8 cellular contexts compared by ENCODE assay signal in genomic region chr1:45326627-45327591, GRCh38. TPM values are rescaled to one million over a fixed set of nuclear protein-coding genes. Genes with fewer than 3 reads are reported as not detected.
A peak's percentile ranks its signal among the peaks of the same experiment; 100 is the strongest.
DNase-seq lines count a peak whose midpoint lies in the region; ATAC-seq and TF ChIP-seq lines count a peak whose summit lies in the region.

HPDL (plus strand) TSS chr1:45326895; CDS start chr1:45327149, 254 bp downstream.

- peak within 1 kb of the TSS; percentile 41 for H3K27ac Mint-ChIP-seq in activated naive CD4-positive, alpha-beta T cell treated with anti-CD3 and anti-CD28 coated beads, Interleukin-2, amount 50 U/mL, for 24 hours
- peak within 1 kb of the TSS; percentile 61 for H3K27ac Mint-ChIP-seq in type B pancreatic cell

- H3K4me3 ChIP-seq in heart left ventricle (peak within 1 kb of the TSS; percentile 28 to 64 (median 54)), parathyroid adenoma (ENCODE audit: low read depth, low read length) (peak within 1 kb of the TSS; percentile 54)

- no peaks in the 10 kb centered on the region for H3K79me2 ChIP-seq in parathyroid adenoma

- DNase-seq in DMS53 (lab: John Stamatoyannopoulos, UW) (peak; percentile 80), RPMI8226 (peak; percentile 88), heart left ventricle (peak; percentile 57 to 74 (median 66)), type B pancreatic cell (ENCODE audit: extremely low spot score, unreplicated experiment) (peak; percentile 77)

- 1 to 8% (median 5%) methylated on average over 36 to 93 of the region's 93 CpGs for WGBS in heart left ventricle, 4 donors

- H2AFZ ChIP-seq in parathyroid adenoma = peak within 1 kb of the TSS; percentile 83

- ATAC-seq in HG02885 (IDR thresholded peaks at IDR 0.05; ENCODE audit: poor library complexity, unreplicated experiment) (peak; percentile 63), heart left ventricle (peak; percentile 74 to 91 (median 86)), GM21737 (IDR thresholded peaks at IDR 0.05; ENCODE audit: unreplicated experiment) (no peak)

- peaks cover 0 to 6% (median 0%) of the 10 kb centered on the region in 9 donors for H3K27me3 ChIP-seq in heart left ventricle
- H3K27me3 ChIP-seq in parathyroid adenoma (ENCODE audit: control insufficient read depth, insufficient read depth, low read length) = no peaks in the 10 kb centered on the region

- H3K9me3 ChIP-seq in heart left ventricle = no peaks in the 10 kb centered on the region
- no peaks in the 10 kb centered on the region for H3K9me3 ChIP-seq in parathyroid adenoma (ENCODE audit: control insufficient read depth, low read length)

- H3K4me3 Mint-ChIP-seq in activated naive CD4-positive, alpha-beta T cell treated with anti-CD3 and anti-CD28 coated beads, Interleukin-2, amount 50 U/mL, for 24 hours = peak within 1 kb of the TSS; percentile 81
- peak within 1 kb of the TSS; percentile 85 for H3K4me3 Mint-ChIP-seq in type B pancreatic cell

- H3K4me1 ChIP-seq in heart left ventricle (peaks cover 0 to 18% (median 9%) of the 10 kb centered on the region in 12 donors), parathyroid adenoma (no peaks in the 10 kb centered on the region)

- TF ChIP-seq POLR2A in heart left ventricle (IDR thresholded peaks at IDR 0.05) = no peak

- TF ChIP-seq CTCF in heart left ventricle (IDR thresholded peaks at IDR 0.05) = no peak
- TF ChIP-seq CTCF in parathyroid adenoma (IDR thresholded peaks at IDR 0.05) = no peak
- TF ChIP-seq CTCF in type B pancreatic cell (conservative IDR thresholded peaks at IDR 0.05) = no peak

- no peaks in the 10 kb centered on the region for H3K27me3 Mint-ChIP-seq in activated naive CD4-positive, alpha-beta T cell treated with anti-CD3 and anti-CD28 coated beads, Interleukin-2, amount 50 U/mL, for 24 hours
- H3K27me3 Mint-ChIP-seq in type B pancreatic cell = no peaks in the 10 kb centered on the region

- H3K4me1 Mint-ChIP-seq in activated naive CD4-positive, alpha-beta T cell treated with anti-CD3 and anti-CD28 coated beads, Interleukin-2, amount 50 U/mL, for 24 hours = peaks cover 13% of the 10 kb centered on the region
- H3K4me1 Mint-ChIP-seq in type B pancreatic cell (ENCODE audit: unreplicated experiment) = peaks cover 26% of the 10 kb centered on the region

- intact Hi-C loops in heart left ventricle (cut with DNase I) = no loop called here

- H3K36me3 ChIP-seq in heart left ventricle = peaks cover 0 to 32% (median 21%) of the 10 kb centered on the region in 9 donors
- H3K36me3 ChIP-seq in parathyroid adenoma (ENCODE audit: control insufficient read depth, insufficient read depth, low read length) = no peaks in the 10 kb centered on the region

- H3K4me2 ChIP-seq in parathyroid adenoma (ENCODE audit: low read length) = peak within 1 kb of the TSS; percentile 77

- H3K9me3 Mint-ChIP-seq in activated naive CD4-positive, alpha-beta T cell treated with anti-CD3 and anti-CD28 coated beads, Interleukin-2, amount 50 U/mL, for 24 hours = no peaks in the 10 kb centered on the region
- no peaks in the 10 kb centered on the region for H3K9me3 Mint-ChIP-seq in type B pancreatic cell

- H3K27ac ChIP-seq in heart left ventricle (no peak within 1 kb of the TSS), parathyroid adenoma (no peak within 1 kb of the TSS)

- H3K9ac ChIP-seq in parathyroid adenoma = no peak within 1 kb of the TSS

- peaks cover 4% of the 10 kb centered on the region for H3K36me3 Mint-ChIP-seq in activated naive CD4-positive, alpha-beta T cell treated with anti-CD3 and anti-CD28 coated beads, Interleukin-2, amount 50 U/mL, for 24 hours
- peaks cover 5% of the 10 kb centered on the region for H3K36me3 Mint-ChIP-seq in type B pancreatic cell

RNA-seq across cellular contexts. Expression of gene HPDL, which starts in this region (rescaled TPM):
- total RNA-seq in heart left ventricle = under 1 TPM in 5 of 9 donors, not detected in 4; 0.15 to 0.43 (median 0.32) TPM
- under 1 TPM; 0.15 to 0.46 TPM for polyA plus RNA-seq in heart left ventricle
- 8.0 and 8.6 TPM in 2 replicates for total RNA-seq in type B pancreatic cell (ENCODE audit: low replicate concordance)

Comparison
In these comparisons a context has a peak if more than half of its experiments do, and no peak if none do; other contexts are left out.
1. Peak in DNase-seq, ATAC-seq and H3K4me3 ChIP-seq in heart left ventricle; RNA of the gene not detected or under 1 TPM.